ENCODE assay signal across 14 cellular contexts in the genomic region with DNA sequence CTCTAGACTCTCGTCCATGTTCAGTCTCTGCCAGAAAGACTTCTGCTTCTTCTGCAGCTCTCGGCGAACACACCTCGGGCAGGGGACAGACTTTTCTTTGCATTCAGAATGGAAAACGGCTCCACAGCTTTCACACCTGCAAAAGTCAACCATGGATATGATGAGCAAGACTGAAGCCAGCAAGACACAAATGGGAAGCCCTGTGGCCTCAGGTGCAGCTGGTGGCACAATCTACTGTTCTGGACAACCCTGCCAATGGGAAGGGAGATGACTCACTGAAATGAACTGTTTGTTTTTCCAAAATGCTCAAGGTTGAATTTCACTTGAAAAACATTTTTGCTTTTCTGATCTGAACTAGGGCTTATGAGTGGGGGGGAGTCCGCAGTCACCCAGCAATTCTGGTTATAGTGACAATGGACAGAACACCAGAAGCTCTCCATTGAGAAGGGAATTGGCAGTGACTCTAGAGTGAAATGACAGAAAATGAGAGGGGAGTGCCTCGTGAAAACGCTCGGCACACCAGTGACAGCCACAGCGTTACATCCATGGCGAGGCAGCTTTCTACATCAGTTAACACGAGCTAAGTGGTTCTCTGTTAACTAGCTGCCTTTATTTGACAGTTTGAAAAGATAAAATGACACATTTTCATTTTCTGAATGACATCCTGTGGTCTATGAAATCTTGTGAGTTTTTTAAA. TPM values are rescaled to one million over a fixed set of nuclear protein-coding genes. Genes with fewer than 3 reads are reported as not detected.
DNase-seq lines count a peak whose midpoint lies in the region; ATAC-seq, FAIRE-seq and TF ChIP-seq lines count a peak whose summit lies in the region.
"Had no signal": no experiment of that assay in that cellular context is flagged by ENCODE, and none has a peak within 500 bp of the region (broad histone marks: within the 10 kb centered on the region; RNA-seq: fewer than 3 reads in every experiment).

No MANE protein-coding gene starts in this region.

- no peak overlapping the region for H3K27ac ChIP-seq in keratinocyte (ENCODE audit: control insufficient read depth, insufficient read depth, low read length)

- H4K20me1 ChIP-seq in keratinocyte (ENCODE audit: control insufficient read depth, extremely low read depth, insufficient read depth, low read length): no peaks in the 10 kb centered on the region

- FAIRE-seq in keratinocyte (lab: Jason Lieb, UNC): peak; percentile 74

- H3K9me1 ChIP-seq in keratinocyte (ENCODE audit: control insufficient read depth, extremely low read depth, insufficient read depth, low read length): no peaks in the 10 kb centered on the region

- H3K4me2 ChIP-seq in keratinocyte (ENCODE audit: control insufficient read depth, extremely low read depth, insufficient read depth, low read depth, low read length): no peak overlapping the region
- H3K4me2 ChIP-seq: smooth muscle cell had no signal

- DNase-seq in NCI-H2081 (lab: John Stamatoyannopoulos, UW): peak; percentile 24 to 60
- no peak for DNase-seq in NCI-H2081 treated with DMSO at 0.1 percent for 48 hours (lab: John Stamatoyannopoulos, UW)
- DNase-seq in amniotic epithelial cell (ENCODE audit: low read depth): peak; percentile 12
- DNase-seq in keratinocyte (ENCODE audit: low read depth, low spot score): no peak
- peak; percentile 41 for DNase-seq in superior temporal gyrus (ENCODE audit: extremely low spot score)
- no peak for DNase-seq in OCI-M1 (lab: John Stamatoyannopoulos, UW)
- DNase-seq: 8988T; activated CD8-positive, alpha-beta T cell treated with anti-CD3 and anti-CD28 coated beads for 36 hours; activated naive CD4-positive, alpha-beta T cell treated with anti-CD3 and anti-CD28 coated beads, Interleukin-2, amount 50 U/mL, for 16 hours; DMS79; effector memory CD4-positive, alpha-beta T cell had no signal

- dilution Hi-C loops in keratinocyte (cut with MboI; ENCODE audit: extremely low pct_ligation_motif_present, low sequenced_read_pairs): no loop called here

- peaks cover 10% of the 10 kb centered on the region for H3K4me1 ChIP-seq in keratinocyte (ENCODE audit: control insufficient read depth, extremely low read depth, insufficient read depth, low read length)

- no peaks in the 10 kb centered on the region for H3K79me2 ChIP-seq in keratinocyte (ENCODE audit: control insufficient read depth, insufficient read depth, low read length)

- no peaks in the 10 kb centered on the region for H3K9me3 ChIP-seq in keratinocyte (ENCODE audit: control insufficient read depth, low read depth, low read length)

- H3K27me3 ChIP-seq in keratinocyte (ENCODE audit: control insufficient read depth, extremely low read depth, insufficient read depth, low read length): no peaks in the 10 kb centered on the region

- peaks cover 0 to 2% of the 10 kb centered on the region in 2 experiments for H3K36me3 ChIP-seq in keratinocyte (ENCODE audit: control insufficient read depth in 2 of 2, extremely low read depth in 1 of 2, insufficient read depth in 2 of 2, low read length in 2 of 2)

- ATAC-seq in GM19397 (IDR thresholded peaks at IDR 0.05; ENCODE audit: unreplicated experiment) (no peak), GM18867 (IDR thresholded peaks at IDR 0.05; ENCODE audit: unreplicated experiment) (no peak)
- ATAC-seq: activated CD8-positive, alpha-beta T cell treated with anti-CD3 and anti-CD28 coated beads for 36 hours had no signal

- H3K4me3 ChIP-seq in keratinocyte (ENCODE audit: control insufficient read depth in 2 of 3, extremely low read depth in 1 of 3, insufficient read depth in 2 of 3, low read depth in 1 of 3, low read length in 3 of 3): no peak overlapping the region
- H3K4me3 ChIP-seq: smooth muscle cell had no signal

- no peak for TF ChIP-seq CTCF in keratinocyte (optimal IDR thresholded peaks at IDR 0.05 in 1 of 3, IDR thresholded peaks at IDR 0.05 in 1 of 3, conservative IDR thresholded peaks at IDR 0.05 in 1 of 3; ENCODE audit: extremely low read depth in 1 of 3, insufficient read depth in 2 of 3, low read length in 3 of 3)

- H2AFZ ChIP-seq in keratinocyte (ENCODE audit: control insufficient read depth, low read length): no peak overlapping the region

- H3K9ac ChIP-seq in keratinocyte (ENCODE audit: control insufficient read depth, extremely low read depth, insufficient read depth, low read length): no peak overlapping the region

RNA-seq across cellular contexts. Expression of gene FZD5, which starts 58.8 kb away (rescaled TPM):
- 1.6 to 2.4 TPM (median 2.1 TPM) in 3 replicates for polyA plus RNA-seq in keratinocyte
- polyA plus RNA-seq in keratinocyte (2011; ENCODE audit: low read depth): 1.9 TPM
- polyA plus RNA-seq in keratinocyte (2011; cell fraction: cytosol; rRNA removed): 1.6 and 2.0 TPM in 2 replicates
- polyA plus RNA-seq in keratinocyte (2011; cell fraction: nucleus; rRNA removed): 5.8 and 5.9 TPM in 2 replicates
- 2.7 and 3.3 TPM in 2 replicates for polyA plus RNA-seq in keratinocyte (2012; ENCODE audit: low replicate concordance)
- 3.0 to 4.2 TPM (median 3.5 TPM) in 3 replicates for polyA minus RNA-seq in keratinocyte
- polyA minus RNA-seq in keratinocyte (2011; cell fraction: cytosol; rRNA and poly(A)+ RNA removed): 7.1 TPM
- polyA minus RNA-seq in keratinocyte (2011; cell fraction: nucleus; rRNA and poly(A)+ RNA removed): 10.4 and 13.7 TPM in 2 replicates

Comparison
In these comparisons a context has a peak if more than half of its experiments do, and no peak if none do; other contexts are left out.
1. DNase-seq: peak in NCI-H2081 (2 of 2), amniotic epithelial cell (single experiment) and superior temporal gyrus (single experiment); none in NCI-H2081 treated with DMSO at 0.1 percent for 48 hours (single experiment), keratinocyte (single experiment) and OCI-M1 (single experiment).